In genomic region chr1:115826642-115827041, GRCh38 we compare ENCODE assay signal across 18 cellular contexts. TPM values are rescaled to one million over a fixed set of nuclear protein-coding genes. Genes with fewer than 3 reads are reported as not detected.
DNase-seq lines count a peak whose midpoint lies in the region; ATAC-seq and TF ChIP-seq lines count a peak whose summit lies in the region.
"Had no signal": no experiment of that assay in that cellular context is flagged by ENCODE, and none has a peak within 500 bp of the region (broad histone marks: within the 10 kb centered on the region; RNA-seq: fewer than 3 reads in every experiment).

No MANE protein-coding gene starts in this region.

- H3K9me3 Mint-ChIP-seq in glutamatergic neuron (ENCODE audit: unreplicated experiment): peaks cover 31% of the 10 kb centered on the region
- H3K9me3 Mint-ChIP-seq: HFFc6 had no signal

- peak overlapping the region; percentile 81 for H3K4me3 Mint-ChIP-seq in glutamatergic neuron (ENCODE audit: unreplicated experiment)
- H3K4me3 Mint-ChIP-seq: HFFc6 had no signal

- H3K4me3 ChIP-seq in dorsolateral prefrontal cortex: no peak overlapping the region

- H3K27ac ChIP-seq in dorsolateral prefrontal cortex: no peak overlapping the region

- peaks cover 16% of the 10 kb centered on the region for H3K36me3 Mint-ChIP-seq in glutamatergic neuron (ENCODE audit: unreplicated experiment)

- peaks cover 51% of the 10 kb centered on the region for H3K4me1 Mint-ChIP-seq in glutamatergic neuron (ENCODE audit: low read depth, unreplicated experiment)

- DNase-seq in NCI-H1694 (lab: John Stamatoyannopoulos, UW): peak; percentile 89
- peak; percentile 67 for DNase-seq in NCI-H69 (lab: John Stamatoyannopoulos, UW)
- DNase-seq in glutamatergic neuron: no peak
- no peak for DNase-seq in HK-2 (ENCODE audit: unreplicated experiment)
- no peak for DNase-seq in EL
- DNase-seq in dorsolateral prefrontal cortex: no peak
- DNase-seq: Caco-2, GOT3, HFFc6, NCI-H1092, NCI-H2107, NCI-H345, NCI-H774, T-helper 1 cell had no signal

- TF ChIP-seq CTCF in glutamatergic neuron (IDR thresholded peaks at IDR 0.05; ENCODE audit: partially characterized antibody, unreplicated experiment) (no peak), dorsolateral prefrontal cortex (IDR thresholded peaks at IDR 0.05 in 54 of 56, conservative IDR thresholded peaks at IDR 0.05 in 2 of 56; ENCODE audit: low read depth in 1 of 56, partially characterized antibody in 56 of 56) (no peak)

- intact Hi-C loops in dorsolateral prefrontal cortex (cut with DNase I): no loop called here

- peaks cover 0 to 41% (median 4%) of the 10 kb centered on the region in 45 donors for H3K27me3 ChIP-seq in dorsolateral prefrontal cortex

- peaks cover 23% of the 10 kb centered on the region for H3K27me3 Mint-ChIP-seq in glutamatergic neuron (ENCODE audit: unreplicated experiment)

- H3K27ac Mint-ChIP-seq in glutamatergic neuron (ENCODE audit: unreplicated experiment): peak overlapping the region; percentile 96
- H3K27ac Mint-ChIP-seq: HFFc6 had no signal

- ATAC-seq in GM18861 (IDR thresholded peaks at IDR 0.05; ENCODE audit: unreplicated experiment): no peak

RNA-seq across cellular contexts. Expression of gene NHLH2, which starts 14.3 kb away (rescaled TPM):
- total RNA-seq in glutamatergic neuron (ENCODE audit: unreplicated experiment) (255 TPM), dorsolateral prefrontal cortex (1 to 10 TPM in 97 of 120 experiments, under 1 TPM in 23; 0.25 to 5.9 (median 1.7) TPM)
- total RNA-seq: Caco-2, G401, HFFc6, HT-29, MCF 10A had no signal

RNA-seq across cellular contexts. Expression of gene CASQ2, which starts 58.1 kb away (rescaled TPM):
- not detected for total RNA-seq in glutamatergic neuron (ENCODE audit: unreplicated experiment)
- total RNA-seq in dorsolateral prefrontal cortex: 10 to 100 TPM in 2 of 120 experiments, 1 to 10 TPM in 76, under 1 TPM in 42; 0.15 to 11.2 (median 1.3) TPM
- total RNA-seq: G401, HFFc6, HT-29, MCF 10A had no signal

Comparison
In these comparisons a context has a peak if more than half of its experiments do, and no peak if none do; other contexts are left out.
1. DNase-seq: peak in NCI-H1694 (single experiment) and NCI-H69 (single experiment); none in glutamatergic neuron (single experiment), HK-2 (single experiment), EL (single experiment) and dorsolateral prefrontal cortex (0 of 10).
2. RNA of gene NHLH2, which starts 14.3 kb away (total RNA-seq): 255 TPM in glutamatergic neuron (single experiment); 0.25 to 5.9 TPM in dorsolateral prefrontal cortex; every median in the first group is over 10 times any median in the second.